Comparison of ENCODE assay signal across 8 cellular contexts in genomic region chr1:150516616-150517015, GRCh38. TPM values are rescaled to one million over a fixed set of nuclear protein-coding genes. Genes with fewer than 3 reads are reported as not detected.
DNase-seq lines count a peak whose midpoint lies in the region; ATAC-seq and TF ChIP-seq lines count a peak whose summit lies in the region.

No MANE protein-coding gene starts in this region.

- peaks cover 2% of the 10 kb centered on the region for H3K36me3 ChIP-seq in BJ (ENCODE audit: control insufficient read depth, insufficient read depth, low read length)
- peaks cover 0 to 8% of the 10 kb centered on the region in 2 experiments; a peak in 2 of 3 replicates for H3K36me3 ChIP-seq in HEK293 (ENCODE audit: control insufficient read depth in 2 of 2, insufficient read depth in 1 of 2, low read length in 2 of 2)

- H3K4me1 ChIP-seq in HEK293 (ENCODE audit: control insufficient read depth, insufficient read depth, low read length) = no peaks in the 10 kb centered on the region

- POLR2A ChIA-PET in BJ (lab: Charles Lee) = interaction anchor here (0.6 to 1.2 kb wide), 2 partner anchors 9 to 62 kb away, joined by 3 to 6 read pairs; partner anchors contain the start of gene ECM1
- POLR2A ChIA-PET in HEK293 (lab: Yijun Ruan, JAX) = interaction anchor here (0.7 to 2.0 kb wide), 9 partner anchors 13 to 63 kb away, joined by 3 to 9 read pairs (median 5); partner anchors contain the start of gene MCL1

- ATAC-seq in HG03045 (IDR thresholded peaks at IDR 0.05; ENCODE audit: unreplicated experiment) (no peak), HG03039 (IDR thresholded peaks at IDR 0.05; ENCODE audit: unreplicated experiment) (no peak)

- H3K9me3 ChIP-seq in HEK293 (ENCODE audit: control insufficient read depth, insufficient read depth, low read depth, low read length) = no peaks in the 10 kb centered on the region

- H3K27ac ChIP-seq in HEK293 (ENCODE audit: extremely low read depth, low read depth, low read length) = no peak overlapping the region

- 0 out of 2 replicates have a peak, but pooled peaks have one; percentile 1 for TF ChIP-seq CTCF in BJ (IDR thresholded peaks at IDR 0.05; ENCODE audit: insufficient read depth, low read depth, low read length)
- no peak for TF ChIP-seq CTCF in HEK293 (tag by site-specific recombination; IDR thresholded peaks at IDR 0.05)
- TF ChIP-seq CTCF in WI38 (IDR thresholded peaks at IDR 0.05; ENCODE audit: low read depth, low read length) = no peak

- CTCF ChIA-PET in BJ (lab: Yijun Ruan, JAX) (interaction anchor here (0.8 to 4.9 kb wide), 6 partner anchors 9 to 153 kb away, joined by 3 to 37 read pairs (median 4); no protein-coding TSS in a partner anchor), HEK293 (lab: Yijun Ruan, JAX) (interaction anchor here (1.0 to 6.6 kb wide), 7 partner anchors 13 to 260 kb away, joined by 3 to 50 read pairs (median 5); no protein-coding TSS in a partner anchor)

- no peaks in the 10 kb centered on the region for H3K27me3 ChIP-seq in BJ (ENCODE audit: control insufficient read depth, insufficient read depth, low read length)

- H3K4me3 ChIP-seq in BJ (ENCODE audit: low read depth, low read length) (no peak overlapping the region), HEK293 (ENCODE audit: low read depth, low read length) (no peak overlapping the region), WI38 (ENCODE audit: low read depth, low read length) (peak overlapping the region; percentile 52; the same call in 1 of the 2 replicates)

- DNase-seq in BJ (ENCODE audit: low read depth) = no peak
- peak; percentile 39 for DNase-seq in iris pigment epithelial cell (ENCODE audit: low read depth)
- DNase-seq in stimulated activated CD4-positive, alpha-beta T cell treated with anti-CD3 and anti-CD28 coated beads, Interleukin-2, amount 100 ng/mL, for 24 hours = no peak
- DNase-seq in NCI-H82 treated with DMSO at 0.1 percent for 48 hours (lab: John Stamatoyannopoulos, UW; ENCODE audit: unreplicated experiment) = no peak

TF ChIP-seq in HEK293, 187 proteins besides CTCF, POLR2A, EP300 and RAD21:
- TF ChIP-seq PRDM1 (tag by site-specific recombination; IDR thresholded peaks at IDR 0.05) = 0 out of 2 replicates have a peak, but pooled peaks have one; percentile 24
- no peak for TF ChIP-seq BCL11A (tag by site-specific recombination; IDR thresholded peaks at IDR 0.05; ENCODE audit: low read depth)
- TF ChIP-seq ZNF654 (tag by site-specific recombination; IDR thresholded peaks at IDR 0.05; ENCODE audit: low read depth) = peak; percentile 46
- TF ChIP-seq SCRT1 (tag by site-specific recombination; IDR thresholded peaks at IDR 0.05; ENCODE audit: borderline replicate concordance) = no peak

RNA-seq across cellular contexts. Expression of gene FALEC, which starts 1.1 kb away (rescaled TPM):
- 0.17 TPM in 1 of 2 replicates, not detected in the other for polyA plus RNA-seq in BJ (2011; rRNA removed)
- not detected in 2 replicates for polyA minus RNA-seq in BJ (2011; rRNA and poly(A)+ RNA removed)

RNA-seq across cellular contexts. Expression of gene ECM1, which starts 8.7 kb away (rescaled TPM):
- 108 and 204 TPM in 2 replicates for polyA plus RNA-seq in BJ (2011; rRNA removed)
- polyA minus RNA-seq in BJ (2011; rRNA and poly(A)+ RNA removed) = 48.5 and 51.1 TPM in 2 replicates

RNA-seq across cellular contexts. Expression of gene TARS2, which starts 29.4 kb away (rescaled TPM):
- 12.6 and 17.7 TPM in 2 replicates for polyA plus RNA-seq in BJ (2011; rRNA removed)
- 11.8 and 16.4 TPM in 2 replicates for polyA minus RNA-seq in BJ (2011; rRNA and poly(A)+ RNA removed)

RNA-seq across cellular contexts. Expression of gene ADAMTSL4, which starts 32.6 kb away (rescaled TPM):
- polyA plus RNA-seq in BJ (2011; rRNA removed) = 6.1 and 8.6 TPM in 2 replicates
- 3.8 and 5.9 TPM in 2 replicates for polyA minus RNA-seq in BJ (2011; rRNA and poly(A)+ RNA removed)
